ENCODE assay signal across 8 cellular contexts in genomic region chr14:105691846-105692685, GRCh38.
DNase-seq lines count a peak whose midpoint lies in the region; ATAC-seq, FAIRE-seq and TF ChIP-seq lines count a peak whose summit lies in the region.
"Not testable (repeated sequence)": the region's sequence is repeated elsewhere in the genome, so short reads cannot be mapped to it uniquely, and the experiment has no call there.

No MANE protein-coding gene starts in this region.

- not testable (repeated sequence) for TF ChIP-seq RAD21 in A549 (conservative IDR thresholded peaks at IDR 0.05 in 1 of 2, IDR thresholded peaks at IDR 0.05 in 1 of 2)

- not testable (repeated sequence) for H3K36me3 ChIP-seq in DOHH2 (ENCODE audit: control insufficient read depth, low read length); Peyer's patch

- H4K20me1 ChIP-seq in DOHH2 (ENCODE audit: control insufficient read depth, insufficient read depth, low read depth, low read length), result not testable (repeated sequence)

- not testable (repeated sequence) for TF ChIP-seq CTCF in A549 (IDR thresholded peaks at IDR 0.05); DOHH2 (IDR thresholded peaks at IDR 0.05; ENCODE audit: low read depth, low read length, poor library complexity, severe bottlenecking); Peyer's patch (IDR thresholded peaks at IDR 0.05)

- CTCF ChIA-PET in A549 (lab: Yijun Ruan, JAX), result not testable (repeated sequence)

- H3K4me3 Mint-ChIP-seq in IgD-negative memory B cell (peak overlapping the region in 1 of 4 donors; percentile 36), naive B cell (peak overlapping the region in 5 of 8 donors; percentile 35 to 68 (median 53))
- H3K4me3 Mint-ChIP-seq in activated naive CD8-positive, alpha-beta T cell treated with anti-CD3 and anti-CD28 coated beads, Interleukin-2, amount 10 ng/mL, durations not matched to agents 7 days and 5 days; stimulated activated memory B cell treated with anti-CD40 and anti-IgM and Interleukin-4, amounts not matched to agents 10 μg/mL and 1 μg/mL and 100 μg/mL, for 72 hours: not testable (repeated sequence)

- 68% methylated on average over 6 of the region's 21 CpGs for whole genome bisulfite sequencing in A549 (ENCODE audit: missing lambda C conversion rate)

- not testable (repeated sequence) for H3K9me3 ChIP-seq in A549; DOHH2 (ENCODE audit: control insufficient read depth, insufficient read depth, low read length); Peyer's patch

- H3K4me1 ChIP-seq in A549, Peyer's patch: not testable (repeated sequence)
- peaks cover 70% of the 10 kb centered on the region for H3K4me1 ChIP-seq in DOHH2 (ENCODE audit: control insufficient read depth, low read length)

- H3K9me3 Mint-ChIP-seq in IgD-negative memory B cell, result not testable (repeated sequence)
- H3K9me3 Mint-ChIP-seq in activated naive CD8-positive, alpha-beta T cell treated with anti-CD3 and anti-CD28 coated beads, Interleukin-2, amount 10 ng/mL, durations not matched to agents 7 days and 5 days, result peaks cover 26% of the 10 kb centered on the region
- peaks cover 0 to 16% (median 0%) of the 10 kb centered on the region in 7 donors for H3K9me3 Mint-ChIP-seq in naive B cell
- peaks cover 23% of the 10 kb centered on the region for H3K9me3 Mint-ChIP-seq in stimulated activated memory B cell treated with anti-CD40 and anti-IgM and Interleukin-4, amounts not matched to agents 10 μg/mL and 1 μg/mL and 100 μg/mL, for 72 hours

- TF ChIP-seq EP300 in A549 (IDR thresholded peaks at IDR 0.05), result not testable (repeated sequence)

- H3K4me2 ChIP-seq in A549, result not testable (repeated sequence)
- H3K4me2 ChIP-seq in DOHH2 (ENCODE audit: low read length), result peak overlapping the region; percentile 46

- peak overlapping the region; percentile 16 to 79 (median 73) for H3K27ac Mint-ChIP-seq in IgD-negative memory B cell
- not testable (repeated sequence) for H3K27ac Mint-ChIP-seq in activated naive CD8-positive, alpha-beta T cell treated with anti-CD3 and anti-CD28 coated beads, Interleukin-2, amount 10 ng/mL, durations not matched to agents 7 days and 5 days
- H3K27ac Mint-ChIP-seq in naive B cell, result peak overlapping the region; percentile 81 to 98 (median 93)
- peak overlapping the region; percentile 92 for H3K27ac Mint-ChIP-seq in stimulated activated memory B cell treated with anti-CD40 and anti-IgM and Interleukin-4, amounts not matched to agents 10 μg/mL and 1 μg/mL and 100 μg/mL, for 72 hours

- H3K4me3 ChIP-seq in A549; DOHH2 (ENCODE audit: low read length); Peyer's patch: not testable (repeated sequence)

- peaks cover 31% of the 10 kb centered on the region for H3K79me2 ChIP-seq in DOHH2 (ENCODE audit: control insufficient read depth, low read length)

- TF ChIP-seq POLR2A in A549 (IDR thresholded peaks at IDR 0.05; ENCODE audit: low read length); Peyer's patch (IDR thresholded peaks at IDR 0.05): not testable (repeated sequence)

- H3K4me1 Mint-ChIP-seq in IgD-negative memory B cell (peaks cover 35 to 43% (median 42%) of the 10 kb centered on the region in 3 donors), naive B cell (peaks cover 61 to 62% (median 61%) of the 10 kb centered on the region in 3 donors)
- not testable (repeated sequence) for H3K4me1 Mint-ChIP-seq in activated naive CD8-positive, alpha-beta T cell treated with anti-CD3 and anti-CD28 coated beads, Interleukin-2, amount 10 ng/mL, durations not matched to agents 7 days and 5 days
- peaks cover 69% of the 10 kb centered on the region for H3K4me1 Mint-ChIP-seq in stimulated activated memory B cell treated with anti-CD40 and anti-IgM and Interleukin-4, amounts not matched to agents 10 μg/mL and 1 μg/mL and 100 μg/mL, for 72 hours

- POLR2A ChIA-PET in A549 (lab: Yijun Ruan, JAX); activated naive CD8-positive, alpha-beta T cell treated with anti-CD3 and anti-CD28 coated beads, Interleukin-2, amount 10 ng/mL, durations not matched to agents 7 days and 5 days (lab: Charles Lee): not testable (repeated sequence)

- FAIRE-seq in A549 (lab: Jason Lieb, UNC), result not testable (repeated sequence)

- H3K36me3 Mint-ChIP-seq in IgD-negative memory B cell; activated naive CD8-positive, alpha-beta T cell treated with anti-CD3 and anti-CD28 coated beads, Interleukin-2, amount 10 ng/mL, durations not matched to agents 7 days and 5 days; naive B cell: not testable (repeated sequence)
- peaks cover 24% of the 10 kb centered on the region for H3K36me3 Mint-ChIP-seq in stimulated activated memory B cell treated with anti-CD40 and anti-IgM and Interleukin-4, amounts not matched to agents 10 μg/mL and 1 μg/mL and 100 μg/mL, for 72 hours

- H3K9me2 ChIP-seq in DOHH2 (replicated peaks; ENCODE audit: control insufficient read depth, low read length), result not testable (repeated sequence)

- not testable (repeated sequence) for DNase-seq in A549 (ENCODE audit: low read depth in 1 of 2, low spot score in 1 of 2); left lobe of liver (ENCODE audit: low spot score); naive B cell
- peak in 2 of 3 donors; percentile 15 to 46 for DNase-seq in Peyer's patch
- peak; percentile 27 for DNase-seq in activated naive CD8-positive, alpha-beta T cell treated with anti-CD3 and anti-CD28 coated beads, Interleukin-2, amount 10 ng/mL, durations not matched to agents 7 days and 5 days

- H3K27ac ChIP-seq in A549, result not testable (repeated sequence)
- H3K27ac ChIP-seq in DOHH2 (ENCODE audit: low read depth, low read length), result peak overlapping the region; percentile 92
- H3K27ac ChIP-seq in Peyer's patch, result peak overlapping the region in 2 of 4 donors; percentile 59 to 70

- peak; percentile 1 to 12; a peak in 2 of 6 replicates for ATAC-seq in A549
- ATAC-seq in activated naive CD8-positive, alpha-beta T cell treated with anti-CD3 and anti-CD28 coated beads, Interleukin-2, amount 10 ng/mL, durations not matched to agents 7 days and 5 days (ENCODE audit: low read depth), result not testable (repeated sequence)
- peak; percentile 45 for ATAC-seq in left lobe of liver
- ATAC-seq in naive B cell (ENCODE audit: low read depth in 2 of 2), result peak; percentile 33 to 44
- peak; percentile 82 for ATAC-seq in stimulated activated memory B cell treated with anti-CD40 and anti-IgM and Interleukin-4, amounts not matched to agents 10 μg/mL and 1 μg/mL and 100 μg/mL, for 72 hours

- not testable (repeated sequence) for H3K27me3 Mint-ChIP-seq in IgD-negative memory B cell; activated naive CD8-positive, alpha-beta T cell treated with anti-CD3 and anti-CD28 coated beads, Interleukin-2, amount 10 ng/mL, durations not matched to agents 7 days and 5 days; naive B cell; stimulated activated memory B cell treated with anti-CD40 and anti-IgM and Interleukin-4, amounts not matched to agents 10 μg/mL and 1 μg/mL and 100 μg/mL, for 72 hours

- not testable (repeated sequence) for H3K27me3 ChIP-seq in DOHH2 (ENCODE audit: control insufficient read depth, low read length); Peyer's patch

- peaks cover 12% of the 10 kb centered on the region for H3F3A ChIP-seq in DOHH2 (ENCODE audit: control insufficient read depth, insufficient read depth)
